Comparison of ENCODE assay signal across 23 cellular contexts in genomic region chr4:53043096-53043495, GRCh38.
DNase-seq lines count a peak whose midpoint lies in the region; ATAC-seq, FAIRE-seq and TF ChIP-seq lines count a peak whose summit lies in the region.
"Had no signal": no experiment of that assay in that cellular context is flagged by ENCODE, and none has a peak within 500 bp of the region (broad histone marks: within the 10 kb centered on the region; RNA-seq: fewer than 3 reads in every experiment).

No MANE protein-coding gene starts in this region.

- H3K36me3 ChIP-seq in H1 (ENCODE audit: control insufficient read depth in 2 of 4, insufficient read depth in 4 of 4, low read length in 3 of 4) (no peaks in the 10 kb centered on the region), adrenal gland (replicated peaks in 1 of 2) (no peaks in the 10 kb centered on the region)
- H3K36me3 ChIP-seq: gastroesophageal sphincter, neural progenitor cell, spleen, transverse colon had no signal

- 79% methylated on average over 1 of the region's 1 CpG; no CpG with 5 or more reads in 1 of the 2 experiments for WGBS in H1 (ENCODE audit: extremely low coverage in 1 of 2, insufficient coverage in 1 of 2, insufficient read length in 1 of 2, insufficient replicate concordance in 2 of 2, low coverage in 1 of 2, low lambda C conversion rate in 2 of 2, missing lambda C conversion rate in 1 of 2), 2 experiments
- 44 to 46% (median 45%) methylated on average over 1 of the region's 1 CpG for WGBS in adrenal gland, 4 donors

- no peak for TF ChIP-seq EP300 in H1 (IDR thresholded peaks at IDR 0.05; ENCODE audit: borderline replicate concordance in 1 of 2, low read depth in 2 of 2, low read length in 2 of 2)

- no peak overlapping the region for H4K8ac ChIP-seq in H1 (ENCODE audit: extremely low read depth, insufficient read depth, low read length)

- no peak overlapping the region for H3K23ac ChIP-seq in H1 (ENCODE audit: insufficient read length)

- no peak overlapping the region for H3K4me2 ChIP-seq in H1 (ENCODE audit: insufficient read depth in 1 of 2, low read depth in 2 of 2, low read length in 2 of 2)
- H3K4me2 ChIP-seq: neural progenitor cell had no signal

- H3K56ac ChIP-seq in H1 (replicated peaks; ENCODE audit: insufficient read length, low read depth, low read length): no peak overlapping the region

- intact Hi-C loops in adrenal gland (cut with DNase I): no loop called here
- intact Hi-C loops in left colon (cut with DNase I, micrococcal nuclease): no loop called here

- H2BK12ac ChIP-seq in H1 (ENCODE audit: low read depth, low read length): no peak overlapping the region

- H3K4me3 ChIP-seq in H1 (ENCODE audit: extremely low read depth in 1 of 4, insufficient read depth in 2 of 4, low read depth in 3 of 4, low read length in 4 of 4) (no peak overlapping the region), adrenal gland (no peak overlapping the region)
- H3K4me3 ChIP-seq: gastroesophageal sphincter, neural progenitor cell, spleen, transverse colon had no signal

- POLR2A ChIA-PET in H1 (lab: Charles Lee; ENCODE audit: partially characterized antibody): no interaction called here

- no peaks in the 10 kb centered on the region for H3K79me2 ChIP-seq in H1 (ENCODE audit: control insufficient read depth in 1 of 2, insufficient read depth in 2 of 2, low read length in 2 of 2)

- no peak overlapping the region for H2BK15ac ChIP-seq in H1 (ENCODE audit: low read length)

- no peak overlapping the region for H3K27ac ChIP-seq in H1 (ENCODE audit: low read depth, low read length)
- H3K27ac ChIP-seq in adrenal gland: no peak overlapping the region
- H3K27ac ChIP-seq: gastroesophageal sphincter, neural progenitor cell, spleen, transverse colon had no signal

- H3K9me3 ChIP-seq in H1 (ENCODE audit: insufficient read depth in 2 of 2, low read depth in 1 of 2, low read length in 1 of 2) (no peaks in the 10 kb centered on the region), adrenal gland (replicated peaks in 1 of 3) (no peaks in the 10 kb centered on the region)
- H3K9me3 ChIP-seq: gastroesophageal sphincter, spleen, transverse colon had no signal

- CTCF ChIA-PET in H1 (lab: Charles Lee; ENCODE audit: partially characterized antibody): interaction anchor here (2.6 kb wide), 1 partner anchor 27 kb away, joined by 11 read pairs; no protein-coding TSS in a partner anchor

- H4K5ac ChIP-seq in H1 (ENCODE audit: insufficient read length, low read depth, low read length): no peak overlapping the region

- H3K4me1 ChIP-seq in H1 (replicated peaks in 1 of 4; ENCODE audit: control insufficient read depth in 3 of 4, insufficient read depth in 4 of 4, low read length in 3 of 4) (no peaks in the 10 kb centered on the region), adrenal gland (replicated peaks in 1 of 2) (no peaks in the 10 kb centered on the region)
- H3K4me1 ChIP-seq: gastroesophageal sphincter, spleen, transverse colon had no signal

- no peaks in the 10 kb centered on the region for H4K20me1 ChIP-seq in H1 (replicated peaks in 1 of 2; ENCODE audit: control insufficient read depth in 1 of 2, insufficient read depth in 2 of 2, low read length in 2 of 2)

- no peak overlapping the region for H2BK20ac ChIP-seq in H1 (ENCODE audit: low read length)

- H3K79me1 ChIP-seq in H1 (ENCODE audit: low read depth, low read length): no peaks in the 10 kb centered on the region

- no peak for ATAC-seq in left colon
- ATAC-seq: gastroesophageal sphincter, right cardiac atrium, T-cell had no signal

- H3K9ac ChIP-seq in H1 (replicated peaks in 1 of 4; ENCODE audit: extremely low read depth in 1 of 4, low read depth in 3 of 4, low read length in 3 of 4): no peak overlapping the region
- H3K9ac ChIP-seq: neural progenitor cell had no signal

- H2AFZ ChIP-seq in H1 (ENCODE audit: low read length): no peak overlapping the region
- H2AFZ ChIP-seq: neural progenitor cell had no signal

- TF ChIP-seq POLR2A in H1 (IDR thresholded peaks at IDR 0.05; ENCODE audit: control extremely low read depth in 1 of 2, low read depth in 2 of 2, low read length in 2 of 2) (no peak), adrenal gland (IDR thresholded peaks at IDR 0.05) (no peak)

- H3K18ac ChIP-seq in H1 (ENCODE audit: extremely low read depth, low read length): no peak overlapping the region

- 0 out of 2 replicates have a peak overlapping the region, but pooled peaks have one; percentile 57 for H2AK5ac ChIP-seq in H1 (ENCODE audit: low read depth, low read length)

- no peaks in the 10 kb centered on the region for H3K27me3 ChIP-seq in H1 (replicated peaks in 1 of 4; ENCODE audit: control insufficient read depth in 3 of 4, extremely low read depth in 1 of 4, insufficient read depth in 3 of 4, low read length in 3 of 4)
- no peaks in the 10 kb centered on the region for H3K27me3 ChIP-seq in adrenal gland
- H3K27me3 ChIP-seq: gastroesophageal sphincter, neural progenitor cell, spleen, transverse colon had no signal

- no peak overlapping the region for H4K91ac ChIP-seq in H1 (replicated peaks; ENCODE audit: insufficient read length, low read length)

- FAIRE-seq in H1 (lab: Jason Lieb, UNC): no peak
- FAIRE-seq: endothelial cell of umbilical vein, H54 had no signal

- no peaks in the 10 kb centered on the region for H3K23me2 ChIP-seq in H1 (ENCODE audit: low read depth, low read length)

- TF ChIP-seq CTCF in H1 (IDR thresholded peaks at IDR 0.05; ENCODE audit: control extremely low read depth in 1 of 3, insufficient read depth in 1 of 3, low read depth in 1 of 3, low read length in 3 of 3) (no peak), adrenal gland (IDR thresholded peaks at IDR 0.05) (no peak)

- DNase-seq in NCI-H2081 (lab: John Stamatoyannopoulos, UW): peak; percentile 4 to 7
- DNase-seq in NCI-H2081 treated with DMSO at 0.1 percent for 48 hours (lab: John Stamatoyannopoulos, UW): no peak
- peak; percentile 66 for DNase-seq in NCI-H146 treated with DMSO at 0.1 percent for 48 hours (lab: John Stamatoyannopoulos, UW; ENCODE audit: unreplicated experiment)
- DNase-seq in NCI-H748 treated with DMSO at 0.1 percent for 48 hours (lab: John Stamatoyannopoulos, UW): peak; percentile 4
- DNase-seq in H1 (ENCODE audit: low read depth in 1 of 2, low spot score in 2 of 2): no peak
- DNase-seq in adrenal gland: no peak
- no peak for DNase-seq in left colon
- no peak for DNase-seq in activated CD8-positive, alpha-beta memory T cell treated with anti-CD3 and anti-CD28 coated beads for 24 hours
- DNase-seq: activated CD4-positive, CD25-positive, alpha-beta regulatory T cell; activated CD8-positive, alpha-beta memory T cell treated with anti-CD3 and anti-CD28 coated beads, Interleukin-2, amount 50 U/mL, for 4 hours; AML-193; aorta; CD4-positive, alpha-beta T cell; hippocampal formation; NCI-H187 treated with DMSO at 0.1 percent for 48 hours; right cardiac atrium; spleen; T-cell; transverse colon had no signal

- no peak overlapping the region for H3K4ac ChIP-seq in H1 (replicated peaks; ENCODE audit: insufficient read length, low read depth, low read length)

- no peak overlapping the region for H2BK120ac ChIP-seq in H1 (replicated peaks; ENCODE audit: low read depth, low read length)

- no peak overlapping the region for H3K14ac ChIP-seq in H1 (ENCODE audit: insufficient read length)

- H2BK5ac ChIP-seq in H1 (ENCODE audit: low read depth, low read length): no peak overlapping the region

- TF ChIP-seq RAD21 in H1 (IDR thresholded peaks at IDR 0.05 in 1 of 2, conservative IDR thresholded peaks at IDR 0.05 in 1 of 2; ENCODE audit: low read depth in 2 of 2, low read length in 2 of 2): no peak

TF ChIP-seq in H1, 55 proteins besides CTCF, POLR2A, EP300 and RAD21:
- TF ChIP-seq BCL11A (IDR thresholded peaks at IDR 0.05; ENCODE audit: low read depth in 2 of 2, low read length in 2 of 2) (no peak), SRF (IDR thresholded peaks at IDR 0.05; ENCODE audit: low read depth, low read length) (no peak), EGR1 (IDR thresholded peaks at IDR 0.05; ENCODE audit: borderline replicate concordance, low read depth, low read length) (no peak)

Comparison
In these comparisons a context has a peak if more than half of its experiments do, and no peak if none do; other contexts are left out.
1. DNase-seq: peak in NCI-H2081 (2 of 2), NCI-H146 treated with DMSO at 0.1 percent for 48 hours (single experiment) and NCI-H748 treated with DMSO at 0.1 percent for 48 hours (single experiment); none in NCI-H2081 treated with DMSO at 0.1 percent for 48 hours (single experiment), H1 (0 of 2), adrenal gland (0 of 7), left colon (0 of 2) and activated CD8-positive, alpha-beta memory T cell treated with anti-CD3 and anti-CD28 coated beads for 24 hours (single experiment).